Comparison of ENCODE assay signal across 16 cellular contexts in genomic region chr4:996994-997374, GRCh38. TPM values are rescaled to one million over a fixed set of nuclear protein-coding genes. Genes with fewer than 3 reads are reported as not detected.
A peak's percentile ranks its signal among the peaks of the same experiment; 100 is the strongest.
DNase-seq lines count a peak whose midpoint lies in the region; ATAC-seq and TF ChIP-seq lines count a peak whose summit lies in the region.
"Had no signal": no experiment of that assay in that cellular context is flagged by ENCODE, and none has a peak within 500 bp of the region (broad histone marks: within the 10 kb centered on the region; RNA-seq: fewer than 3 reads in every experiment).

No MANE protein-coding gene starts in this region.

- H3K27ac Mint-ChIP-seq in brain (no peak overlapping the region), nephron (no peak overlapping the region), type B pancreatic cell (no peak overlapping the region)
- H3K27ac Mint-ChIP-seq: activated CD8-positive, alpha-beta T cell treated with anti-CD3 and anti-CD28 coated beads for 36 hours; activated naive CD8-positive, alpha-beta T cell treated with anti-CD3 and anti-CD28 coated beads, Interleukin-2, amount 50 U/mL, for 24 hours; CD4-positive, alpha-beta T cell; IgD-negative memory B cell; naive thymus-derived CD8-positive, alpha-beta T cell had no signal

- no peak overlapping the region for H3K27ac ChIP-seq in heart right ventricle
- no peak overlapping the region for H3K27ac ChIP-seq in urinary bladder (ENCODE audit: low read depth)
- H3K27ac ChIP-seq: transverse colon had no signal

- TF ChIP-seq CTCF in heart right ventricle (IDR thresholded peaks at IDR 0.05) (no peak), brain (conservative IDR thresholded peaks at IDR 0.05) (no peak), nephron (IDR thresholded peaks at IDR 0.05; ENCODE audit: unreplicated experiment in 3 of 3) (no peak), type B pancreatic cell (conservative IDR thresholded peaks at IDR 0.05) (no peak)

- DNase-seq in heart right ventricle (no peak), Right ventricle myocardium superior (no peak), EL (no peak), type B pancreatic cell (ENCODE audit: extremely low spot score, unreplicated experiment) (no peak), NCI-H1436 treated with DMSO at 0.1 percent for 48 hours (lab: John Stamatoyannopoulos, UW) (no peak)
- DNase-seq: activated CD8-positive, alpha-beta T cell treated with anti-CD3 and anti-CD28 coated beads for 36 hours; activated naive CD8-positive, alpha-beta T cell treated with anti-CD3 and anti-CD28 coated beads, Interleukin-2, amount 50 U/mL, for 24 hours; CD4-positive, alpha-beta T cell; naive thymus-derived CD8-positive, alpha-beta T cell; NCI-H82; stimulated activated CD4-positive, alpha-beta T cell treated with anti-CD3 and anti-CD28 coated beads, Interleukin-2, amount 100 ng/mL, for 48 hours; transverse colon had no signal

- ATAC-seq in heart right ventricle (no peak), Right ventricle myocardium superior (ENCODE audit: poor library complexity) (no peak)
- ATAC-seq: activated naive CD8-positive, alpha-beta T cell treated with anti-CD3 and anti-CD28 coated beads, Interleukin-2, amount 50 U/mL, for 24 hours had no signal

- H3K4me1 ChIP-seq in heart right ventricle (peaks cover under 1 to 20% (median 7%) of the 10 kb centered on the region in 9 donors), urinary bladder (ENCODE audit: insufficient read depth) (peaks cover 5% of the 10 kb centered on the region)

- H3K9me3 ChIP-seq in heart right ventricle, result no peaks in the 10 kb centered on the region
- H3K9me3 ChIP-seq: transverse colon had no signal

- H3K4me3 ChIP-seq in heart right ventricle, result peak overlapping the region in 8 of 10 donors; percentile 14 to 48 (median 44)
- H3K4me3 ChIP-seq in urinary bladder (ENCODE audit: low read depth, low read length), result peak overlapping the region; percentile 4

- H3K36me3 ChIP-seq in heart right ventricle, result no peaks in the 10 kb centered on the region
- H3K36me3 ChIP-seq in urinary bladder (ENCODE audit: insufficient read depth), result no peaks in the 10 kb centered on the region
- H3K36me3 ChIP-seq: transverse colon had no signal

- H3K4me3 Mint-ChIP-seq in brain (peak overlapping the region; percentile 46 to 80 (median 66)), nephron (peak overlapping the region; percentile 4 to 53 (median 46)), type B pancreatic cell (no peak overlapping the region)
- H3K4me3 Mint-ChIP-seq: activated CD8-positive, alpha-beta T cell treated with anti-CD3 and anti-CD28 coated beads for 36 hours; activated naive CD8-positive, alpha-beta T cell treated with anti-CD3 and anti-CD28 coated beads, Interleukin-2, amount 50 U/mL, for 24 hours; CD4-positive, alpha-beta T cell had no signal

- intact Hi-C loops in heart right ventricle (cut with DNase I) (loop anchor here in 1 of 10 donors (5.0 kb wide), 1 partner anchor 255 kb away; no protein-coding TSS in a partner anchor), Right ventricle myocardium superior (cut with DNase I) (no loop called here)

- H3K9me3 Mint-ChIP-seq in brain (no peaks in the 10 kb centered on the region), nephron (no peaks in the 10 kb centered on the region), type B pancreatic cell (no peaks in the 10 kb centered on the region)
- H3K9me3 Mint-ChIP-seq: activated CD8-positive, alpha-beta T cell treated with anti-CD3 and anti-CD28 coated beads for 36 hours; activated naive CD8-positive, alpha-beta T cell treated with anti-CD3 and anti-CD28 coated beads, Interleukin-2, amount 50 U/mL, for 24 hours; CD4-positive, alpha-beta T cell; IgD-negative memory B cell had no signal

- H3K4me1 Mint-ChIP-seq in brain (peaks cover 17% of the 10 kb centered on the region), nephron (peaks cover 5% of the 10 kb centered on the region), type B pancreatic cell (ENCODE audit: unreplicated experiment) (no peaks in the 10 kb centered on the region)

- H3K27me3 Mint-ChIP-seq in brain (peaks cover 9% of the 10 kb centered on the region), nephron (ENCODE audit: low read depth) (peaks cover 54% of the 10 kb centered on the region), type B pancreatic cell (peaks cover 44% of the 10 kb centered on the region)

- peaks cover 26 to 61% (median 52%) of the 10 kb centered on the region in 7 donors for H3K27me3 ChIP-seq in heart right ventricle

- whole genome bisulfite sequencing in heart right ventricle, 2 donors, result 9 to 10% methylated on average over 25 of the region's 25 CpGs
- WGBS in urinary bladder, result 6% methylated on average over 25 of the region's 25 CpGs

- H3K36me3 Mint-ChIP-seq in brain, result no peaks in the 10 kb centered on the region
- H3K36me3 Mint-ChIP-seq in nephron (ENCODE audit: low read depth), result no peaks in the 10 kb centered on the region
- H3K36me3 Mint-ChIP-seq in type B pancreatic cell, result no peaks in the 10 kb centered on the region
- H3K36me3 Mint-ChIP-seq: IgD-negative memory B cell; naive thymus-derived CD8-positive, alpha-beta T cell had no signal

RNA-seq across cellular contexts. Expression of gene SLC26A1, which starts 3.8 kb away (rescaled TPM):
- total RNA-seq in heart right ventricle, result under 1 TPM in 2 of 10 donors, not detected in 8; 0.28 to 0.38 TPM
- polyA plus RNA-seq in heart right ventricle, result under 1 TPM; 0.06 to 0.66 TPM
- 0.19 TPM for total RNA-seq in Right ventricle myocardium superior
- not detected for polyA plus RNA-seq in brain (ENCODE audit: insufficient read depth, low read depth, low replicate concordance)
- 0.05 TPM for total RNA-seq in urinary bladder
- 0.20 TPM for polyA plus RNA-seq in urinary bladder
- 2.8 and 3.8 TPM in 2 replicates for total RNA-seq in type B pancreatic cell (ENCODE audit: low replicate concordance)
- total RNA-seq: CD4-positive, alpha-beta T cell had no signal

RNA-seq across cellular contexts. Expression of gene IDUA, which starts 10.1 kb away (rescaled TPM):
- total RNA-seq in heart right ventricle (10 to 100 TPM in 1 of 10 donors, 1 to 10 TPM in 9; 6.0 to 10.4 (median 8.7) TPM), Right ventricle myocardium superior (8.4 TPM), urinary bladder (7.9 TPM), type B pancreatic cell (ENCODE audit: low replicate concordance) (20.7 and 37.2 TPM in 2 replicates)
- polyA plus RNA-seq in heart right ventricle (10 to 100 TPM in 1 of 2 donors, 1 to 10 TPM in 1; 4.6 to 13.3 TPM), brain (ENCODE audit: insufficient read depth, low read depth, low replicate concordance) (3.6 TPM), urinary bladder (18.2 TPM)

RNA-seq across cellular contexts. Expression of gene FGFRL1, which starts 14.4 kb away (rescaled TPM):
- total RNA-seq in heart right ventricle (10 to 100 TPM; 22.0 to 36.6 (median 28.1) TPM), Right ventricle myocardium superior (22.2 TPM), urinary bladder (5.7 TPM), type B pancreatic cell (ENCODE audit: low replicate concordance) (20.5 and 30.9 TPM in 2 replicates)
- polyA plus RNA-seq in heart right ventricle (10 to 100 TPM; 17.1 to 24.3 TPM), brain (ENCODE audit: insufficient read depth, low read depth, low replicate concordance) (14.7 TPM), urinary bladder (25.7 TPM)

RNA-seq across cellular contexts. Expression of gene DGKQ, which starts 23.6 kb away (rescaled TPM):
- 1 to 10 TPM; 2.8 to 5.2 (median 3.8) TPM for total RNA-seq in heart right ventricle
- 1 to 10 TPM; 3.6 to 4.9 TPM for polyA plus RNA-seq in heart right ventricle
- total RNA-seq in Right ventricle myocardium superior, result 3.3 TPM
- 4.4 TPM for polyA plus RNA-seq in brain (ENCODE audit: insufficient read depth, low read depth, low replicate concordance)
- 5.0 TPM for total RNA-seq in urinary bladder
- 10.0 TPM for polyA plus RNA-seq in urinary bladder
- 17.0 and 21.2 TPM in 2 replicates for total RNA-seq in type B pancreatic cell (ENCODE audit: low replicate concordance)
